Comparison of ENCODE assay signal across 32 cellular contexts in genomic region chr22:39070186-39070585, GRCh38. TPM values are rescaled to one million over a fixed set of nuclear protein-coding genes. Genes with fewer than 3 reads are reported as not detected.
"Had no signal": no experiment of that assay in that cellular context is flagged by ENCODE, and none has a peak within 500 bp of the region (broad histone marks: within the 10 kb centered on the region; RNA-seq: fewer than 3 reads in every experiment).

No MANE protein-coding gene starts in this region.

- H3K4me3 Mint-ChIP-seq: activated CD4-positive, alpha-beta T cell treated with anti-CD3 and anti-CD28 coated beads, Interleukin-2, amount 10 ng/mL, durations not matched to agents 7 days and 5 days; activated CD8-positive, alpha-beta T cell treated with anti-CD3 and anti-CD28 coated beads for 36 hours; activated T-cell treated with anti-CD3 and anti-CD28 coated beads, Interleukin-2, amount 50 U/mL, for 4 hours; activated T-helper 17 cell treated with anti-CD3 and anti-CD28 coated beads, Interleukin-2, amount 50 U/mL, for 72 hours; central memory CD8-positive, alpha-beta T cell; dendritic cell treated with granulocyte-macrophage colony-stimulating factor and Interleukin-4, amounts not matched to agents 40 ng/mL and 50 ng/mL, for 4 days; endodermal cell; naive thymus-derived CD8-positive, alpha-beta T cell; neural crest cell; T-helper 2 cell treated with Interferon-gamma antibody and Interleukin-4, amounts not matched to agents 5 μg/mL and 100 μg/mL, for 36 hours; type B pancreatic cell had no signal

- ATAC-seq: activated CD8-positive, alpha-beta T cell treated with anti-CD3 and anti-CD28 coated beads for 36 hours; activated T-cell treated with anti-CD3 and anti-CD28 coated beads, Interleukin-2, amount 50 U/mL, for 4 hours; activated T-helper 17 cell treated with anti-CD3 and anti-CD28 coated beads, Interleukin-2, amount 50 U/mL, for 72 hours; naive thymus-derived CD8-positive, alpha-beta T cell; psoas muscle had no signal

- H3K4me1 ChIP-seq: psoas muscle, sigmoid colon, uterus had no signal

- H3K36me3 Mint-ChIP-seq: naive thymus-derived CD8-positive, alpha-beta T cell; type B pancreatic cell had no signal

- H3K27me3 Mint-ChIP-seq: activated CD8-positive, alpha-beta T cell treated with anti-CD3 and anti-CD28 coated beads for 36 hours; activated T-helper 17 cell treated with anti-CD3 and anti-CD28 coated beads, Interleukin-2, amount 50 U/mL, for 72 hours; central memory CD8-positive, alpha-beta T cell; naive thymus-derived CD8-positive, alpha-beta T cell; type B pancreatic cell had no signal

- H3K79me2 ChIP-seq: parathyroid adenoma had no signal

- H3K4me3 ChIP-seq: esophagus squamous epithelium, psoas muscle, sigmoid colon, thoracic aorta, uterus had no signal

- DNase-seq: activated CD4-positive, alpha-beta T cell treated with anti-CD3 and anti-CD28 coated beads for 1 hour; activated CD4-positive, alpha-beta T cell treated with anti-CD3 and anti-CD28 coated beads, Interleukin-2, amount 10 ng/mL, durations not matched to agents 7 days and 5 days; activated CD8-positive, alpha-beta T cell treated with anti-CD3 and anti-CD28 coated beads for 36 hours; activated gamma-delta T cell treated with Interleukin-2 at 50 U/mL for 16 hours; activated naive CD4-positive, alpha-beta T cell treated with anti-CD3 and anti-CD28 coated beads, Interleukin-2, amount 50 U/mL, for 16 hours; activated T-cell treated with anti-CD3 and anti-CD28 coated beads, Interleukin-2, amount 50 U/mL, for 4 hours; anterior cingulate cortex; endodermal cell; esophagus squamous epithelium; glutamatergic neuron; left colon; midbrain; naive thymus-derived CD8-positive, alpha-beta T cell; occipital lobe; psoas muscle; sigmoid colon; small intestine; stimulated activated naive CD4-positive, alpha-beta T cell treated with Interleukin-2 at 50 U/mL for 16 hours; T-helper 1 cell; uterus had no signal

- H3K27ac Mint-ChIP-seq: activated CD4-positive, alpha-beta T cell treated with anti-CD3 and anti-CD28 coated beads, Interleukin-2, amount 10 ng/mL, durations not matched to agents 7 days and 5 days; activated CD8-positive, alpha-beta T cell treated with anti-CD3 and anti-CD28 coated beads for 36 hours; activated T-helper 17 cell treated with anti-CD3 and anti-CD28 coated beads, Interleukin-2, amount 50 U/mL, for 72 hours; dendritic cell treated with granulocyte-macrophage colony-stimulating factor and Interleukin-4, amounts not matched to agents 40 ng/mL and 50 ng/mL, for 4 days; endodermal cell; T-helper 2 cell treated with Interferon-gamma antibody and Interleukin-4, amounts not matched to agents 5 μg/mL and 100 μg/mL, for 36 hours; type B pancreatic cell had no signal

- H3K36me3 ChIP-seq: esophagus squamous epithelium, sigmoid colon, thoracic aorta, uterus had no signal

- H3K9me3 Mint-ChIP-seq: activated CD4-positive, alpha-beta T cell treated with anti-CD3 and anti-CD28 coated beads, Interleukin-2, amount 10 ng/mL, durations not matched to agents 7 days and 5 days; activated T-cell treated with anti-CD3 and anti-CD28 coated beads, Interleukin-2, amount 50 U/mL, for 4 hours; activated T-helper 17 cell treated with anti-CD3 and anti-CD28 coated beads, Interleukin-2, amount 50 U/mL, for 72 hours; central memory CD8-positive, alpha-beta T cell; dendritic cell treated with granulocyte-macrophage colony-stimulating factor and Interleukin-4, amounts not matched to agents 40 ng/mL and 50 ng/mL, for 4 days; endodermal cell; naive thymus-derived CD8-positive, alpha-beta T cell; neural crest cell; T-helper 2 cell treated with Interferon-gamma antibody and Interleukin-4, amounts not matched to agents 5 μg/mL and 100 μg/mL, for 36 hours; type B pancreatic cell had no signal

- H3K9me3 ChIP-seq: esophagus squamous epithelium, psoas muscle, sigmoid colon, thoracic aorta, uterus had no signal

- H3K27me3 ChIP-seq: esophagus squamous epithelium, sigmoid colon, uterus had no signal

- H3K4me1 Mint-ChIP-seq: activated T-helper 17 cell treated with anti-CD3 and anti-CD28 coated beads, Interleukin-2, amount 50 U/mL, for 72 hours; central memory CD8-positive, alpha-beta T cell had no signal

- H3K27ac ChIP-seq: epithelial cell of prostate, esophagus squamous epithelium, parathyroid adenoma, psoas muscle, sigmoid colon, thoracic aorta, uterus had no signal

RNA-seq across cellular contexts. Expression of gene APOBEC3H, which starts 26.9 kb away (rescaled TPM):
- total RNA-seq: endodermal cell, frontal cortex, left colon, lower leg skin, neural crest cell, occipital lobe, psoas muscle, sigmoid colon, subcutaneous adipose tissue had no signal

RNA-seq across cellular contexts. Expression of gene APOBEC3C, which starts 56.1 kb away (rescaled TPM):
- total RNA-seq: frontal cortex had no signal
